In genomic region chr2:166373951-166374350, GRCh38 we compare ENCODE assay signal across 10 cellular contexts. TPM values are rescaled to one million over a fixed set of nuclear protein-coding genes. Genes with fewer than 3 reads are reported as not detected.
DNase-seq lines count a peak whose midpoint lies in the region; ATAC-seq and TF ChIP-seq lines count a peak whose summit lies in the region.
"Had no signal": no experiment of that assay in that cellular context is flagged by ENCODE, and none has a peak within 500 bp of the region (broad histone marks: within the 10 kb centered on the region; RNA-seq: fewer than 3 reads in every experiment).

No MANE protein-coding gene starts in this region.

- no peaks in the 10 kb centered on the region for H3K9me3 ChIP-seq in Karpas-422 (ENCODE audit: low read length)
- H3K9me3 ChIP-seq in hepatocyte (ENCODE audit: low read depth) = no peaks in the 10 kb centered on the region
- H3K9me3 ChIP-seq in colonic mucosa = no peaks in the 10 kb centered on the region

- H3K36me3 ChIP-seq in Karpas-422 (ENCODE audit: insufficient read depth, low read length) (no peaks in the 10 kb centered on the region), hepatocyte (replicated peaks; ENCODE audit: insufficient read depth, low read depth) (no peaks in the 10 kb centered on the region), colonic mucosa (no peaks in the 10 kb centered on the region)

- peaks cover 11 to 13% of the 10 kb centered on the region in 2 donors for H3K27me3 Mint-ChIP-seq in natural killer cell treated with Interleukin-12 subunit alpha and Interleukin-12 subunit beta and Interleukin-15 and Interleukin-18, amount 100 ng/mL, for 72 hours

- H2AFZ ChIP-seq in Karpas-422 (ENCODE audit: low read length) (no peak overlapping the region), hepatocyte (no peak overlapping the region)

- H4K20me1 ChIP-seq in Karpas-422 (ENCODE audit: insufficient read depth, low read depth, low read length) (no peaks in the 10 kb centered on the region), hepatocyte (ENCODE audit: insufficient read depth, poor library complexity, severe bottlenecking) (no peaks in the 10 kb centered on the region)

- H3K79me2 ChIP-seq in Karpas-422 (ENCODE audit: low read length) = no peaks in the 10 kb centered on the region
- no peaks in the 10 kb centered on the region for H3K79me2 ChIP-seq in hepatocyte

- ATAC-seq in GM21528 (IDR thresholded peaks at IDR 0.05; ENCODE audit: low FRiP score, unreplicated experiment) = no peak
- no peak for ATAC-seq in natural killer cell treated with Interleukin-12 subunit alpha and Interleukin-12 subunit beta and Interleukin-15 and Interleukin-18, amount 100 ng/mL, for 72 hours

- H3K4me3 Mint-ChIP-seq in natural killer cell treated with Interleukin-12 subunit alpha and Interleukin-12 subunit beta and Interleukin-15 and Interleukin-18, amount 100 ng/mL, for 72 hours = no peak overlapping the region

- in situ Hi-C loops in SK-MEL-5 (cut with HindIII; ENCODE audit: low pct_unique_long_range_greater_than_20kb, low sequenced_read_pairs) = no loop called here

- no peak overlapping the region for H3K27ac ChIP-seq in Karpas-422 (ENCODE audit: low read length)
- H3K27ac ChIP-seq in hepatocyte = no peak overlapping the region
- no peak overlapping the region for H3K27ac ChIP-seq in colonic mucosa
- H3K27ac ChIP-seq: coronary artery had no signal

- TF ChIP-seq CTCF in hepatocyte (IDR thresholded peaks at IDR 0.05; ENCODE audit: poor library complexity) = no peak
- TF ChIP-seq CTCF in colonic mucosa (IDR thresholded peaks at IDR 0.05) = no peak

- intact Hi-C loops in colonic mucosa (cut with DNase I) = no loop called here

- H3K4me3 ChIP-seq in Karpas-422 (ENCODE audit: low read length) (no peak overlapping the region), hepatocyte (no peak overlapping the region), colonic mucosa (no peak overlapping the region)
- H3K4me3 ChIP-seq: coronary artery had no signal

- no peak overlapping the region for H3K4me2 ChIP-seq in Karpas-422 (ENCODE audit: low read depth, low read length, poor library complexity, severe bottlenecking)
- peak overlapping the region; percentile 90 for H3K4me2 ChIP-seq in hepatocyte

- H3K4me1 Mint-ChIP-seq in natural killer cell treated with Interleukin-12 subunit alpha and Interleukin-12 subunit beta and Interleukin-15 and Interleukin-18, amount 100 ng/mL, for 72 hours (ENCODE audit: low read depth in 2 of 2) = peaks cover 6% of the 10 kb centered on the region in 2 donors

- no peak overlapping the region for H3K9ac ChIP-seq in Karpas-422 (ENCODE audit: low read length)
- H3K9ac ChIP-seq in colonic mucosa (ENCODE audit: low read depth in 2 of 2, low read length in 2 of 2) = no peak overlapping the region

- DNase-seq in DMS53 (lab: John Stamatoyannopoulos, UW) (peak; percentile 97), Karpas-422 (peak; percentile 63), SK-MEL-5 (ENCODE audit: low read depth, low spot score) (peak; percentile 4), hepatocyte (ENCODE audit: low spot score) (peak; percentile 66), colonic mucosa (no peak), NCI-H2029 (lab: John Stamatoyannopoulos, UW) (no peak)
- no peak for DNase-seq in natural killer cell treated with Interleukin-12 subunit alpha and Interleukin-12 subunit beta and Interleukin-15 and Interleukin-18, amount 100 ng/mL, for 72 hours (ENCODE audit: low spot score)
- DNase-seq: naive B cell had no signal

- no peak overlapping the region for H3K27ac Mint-ChIP-seq in natural killer cell treated with Interleukin-12 subunit alpha and Interleukin-12 subunit beta and Interleukin-15 and Interleukin-18, amount 100 ng/mL, for 72 hours
- H3K27ac Mint-ChIP-seq: naive B cell had no signal

- H3K36me3 Mint-ChIP-seq in natural killer cell treated with Interleukin-12 subunit alpha and Interleukin-12 subunit beta and Interleukin-15 and Interleukin-18, amount 100 ng/mL, for 72 hours = no peaks in the 10 kb centered on the region
- H3K36me3 Mint-ChIP-seq: naive B cell had no signal

- H3K27me3 ChIP-seq in Karpas-422 (ENCODE audit: low read length) (no peaks in the 10 kb centered on the region), hepatocyte (no peaks in the 10 kb centered on the region), colonic mucosa (no peaks in the 10 kb centered on the region)

- H3K9me3 Mint-ChIP-seq in natural killer cell treated with Interleukin-12 subunit alpha and Interleukin-12 subunit beta and Interleukin-15 and Interleukin-18, amount 100 ng/mL, for 72 hours = no peaks in the 10 kb centered on the region
- H3K9me3 Mint-ChIP-seq: naive B cell had no signal

- H3K4me1 ChIP-seq in Karpas-422 (ENCODE audit: low read length) (no peaks in the 10 kb centered on the region), hepatocyte (ENCODE audit: insufficient read depth) (no peaks in the 10 kb centered on the region), colonic mucosa (no peaks in the 10 kb centered on the region)

- H3K9me2 ChIP-seq in Karpas-422 (replicated peaks; ENCODE audit: insufficient read depth, low read length) = no peaks in the 10 kb centered on the region
- H3K9me2 ChIP-seq in hepatocyte (replicated peaks; ENCODE audit: insufficient read depth) = no peaks in the 10 kb centered on the region

RNA-seq across cellular contexts. Expression of gene SCN9A, which starts 1.8 kb away (rescaled TPM):
- total RNA-seq in Karpas-422 (2014; rRNA removed; shearing (Covaris generic); ENCODE audit: low replicate concordance) = not detected in 2 replicates
- total RNA-seq in SK-MEL-5 (2014; rRNA removed; shearing (Covaris generic)) = 0.21 and 0.27 TPM in 2 replicates
- polyA plus RNA-seq in SK-MEL-5 (2015; cell fraction: cytosol; rRNA removed) = 0.64 and 0.67 TPM in 2 replicates
- polyA plus RNA-seq in SK-MEL-5 (2015; cell fraction: nucleus; rRNA removed) = 1.0 and 1.3 TPM in 2 replicates
- total RNA-seq in hepatocyte = 9.0 and 11.7 TPM in 2 replicates
- polyA plus RNA-seq in hepatocyte = 4.1 and 5.1 TPM in 2 replicates
- 10 to 100 TPM in 1 of 2 donors, 1 to 10 TPM in 1; 6.4 to 12.0 TPM for total RNA-seq in colonic mucosa
- 1 to 10 TPM in 1 of 2 donors, under 1 TPM in 1; 0.17 to 1.0 TPM for total RNA-seq in natural killer cell treated with Interleukin-12 subunit alpha and Interleukin-12 subunit beta and Interleukin-15 and Interleukin-18, amount 100 ng/mL, for 72 hours

Comparison
In these comparisons a context has a peak if more than half of its experiments do, and no peak if none do; other contexts are left out.
1. DNase-seq: peak in DMS53 (single experiment), Karpas-422 (single experiment), SK-MEL-5 (single experiment) and hepatocyte (single experiment); none in colonic mucosa (single experiment), natural killer cell treated with Interleukin-12 subunit alpha and Interleukin-12 subunit beta and Interleukin-15 and Interleukin-18, amount 100 ng/mL, for 72 hours (single experiment) and NCI-H2029 (single experiment).